8 cellular contexts compared by ENCODE assay signal in genomic region chr17:20009302-20010098, GRCh38.
DNase-seq lines count a peak whose midpoint lies in the region; ATAC-seq and TF ChIP-seq lines count a peak whose summit lies in the region.

A gene with protein sequence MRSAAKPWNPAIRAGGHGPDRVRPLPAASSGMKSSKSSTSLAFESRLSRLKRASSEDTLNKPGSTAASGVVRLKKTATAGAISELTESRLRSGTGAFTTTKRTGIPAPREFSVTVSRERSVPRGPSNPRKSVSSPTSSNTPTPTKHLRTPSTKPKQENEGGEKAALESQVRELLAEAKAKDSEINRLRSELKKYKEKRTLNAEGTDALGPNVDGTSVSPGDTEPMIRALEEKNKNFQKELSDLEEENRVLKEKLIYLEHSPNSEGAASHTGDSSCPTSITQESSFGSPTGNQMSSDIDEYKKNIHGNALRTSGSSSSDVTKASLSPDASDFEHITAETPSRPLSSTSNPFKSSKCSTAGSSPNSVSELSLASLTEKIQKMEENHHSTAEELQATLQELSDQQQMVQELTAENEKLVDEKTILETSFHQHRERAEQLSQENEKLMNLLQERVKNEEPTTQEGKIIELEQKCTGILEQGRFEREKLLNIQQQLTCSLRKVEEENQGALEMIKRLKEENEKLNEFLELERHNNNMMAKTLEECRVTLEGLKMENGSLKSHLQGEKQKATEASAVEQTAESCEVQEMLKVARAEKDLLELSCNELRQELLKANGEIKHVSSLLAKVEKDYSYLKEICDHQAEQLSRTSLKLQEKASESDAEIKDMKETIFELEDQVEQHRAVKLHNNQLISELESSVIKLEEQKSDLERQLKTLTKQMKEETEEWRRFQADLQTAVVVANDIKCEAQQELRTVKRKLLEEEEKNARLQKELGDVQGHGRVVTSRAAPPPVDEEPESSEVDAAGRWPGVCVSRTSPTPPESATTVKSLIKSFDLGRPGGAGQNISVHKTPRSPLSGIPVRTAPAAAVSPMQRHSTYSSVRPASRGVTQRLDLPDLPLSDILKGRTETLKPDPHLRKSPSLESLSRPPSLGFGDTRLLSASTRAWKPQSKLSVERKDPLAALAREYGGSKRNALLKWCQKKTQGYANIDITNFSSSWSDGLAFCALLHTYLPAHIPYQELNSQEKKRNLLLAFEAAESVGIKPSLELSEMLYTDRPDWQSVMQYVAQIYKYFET (plus strand): TSS chr17:20009359. CDS start chr17:20096652, 87,293 bp downstream.

- peaks cover 13% of the 10 kb centered on the region for H3K27me3 Mint-ChIP-seq in memory B cell

- peak within 1 kb of the TSS; percentile 73 for H3K4me3 ChIP-seq in AG09309 (ENCODE audit: control insufficient read depth, low read depth, low read length)

- peak; percentile 90 for ATAC-seq in GM19025 (IDR thresholded peaks at IDR 0.05; ENCODE audit: low read depth, unreplicated experiment)
- ATAC-seq in HG03280 (IDR thresholded peaks at IDR 0.05; ENCODE audit: unreplicated experiment): peak; percentile 92
- peak; percentile 96 for ATAC-seq in memory B cell (ENCODE audit: low read depth)

- no peaks in the 10 kb centered on the region for H3K9me3 Mint-ChIP-seq in memory B cell

- no peaks in the 10 kb centered on the region for H3K36me3 Mint-ChIP-seq in memory B cell

- peak within 1 kb of the TSS; percentile 53 for H3K27ac Mint-ChIP-seq in memory B cell

- DNase-seq in AG09309 (ENCODE audit: low read depth): no peak
- peak; percentile 63 for DNase-seq in NCI-H526 treated with DMSO at 0.1 percent for 48 hours (lab: John Stamatoyannopoulos, UW)
- DNase-seq in activated CD4-positive, alpha-beta T cell treated with anti-CD3 and anti-CD28 coated beads, Interleukin-2, amount 50 U/mL, for 48 hours: peak; percentile 86 to 89
- DNase-seq in ecto neural progenitor cell (ENCODE audit: low spot score): peak; percentile 97
- peak; percentile 94 to 98 for DNase-seq in memory B cell (ENCODE audit: low spot score in 2 of 2)
- peak; percentile 79 for DNase-seq in stimulated activated CD8-positive, alpha-beta memory T cell treated with anti-CD3 and anti-CD28 coated beads, Interleukin-12 subunit alpha, Interleukin-12 subunit beta, amount 100 ng/mL, for 4 hours (ENCODE audit: low read depth)

- peak; percentile 61 for TF ChIP-seq CTCF in AG09309 (IDR thresholded peaks at IDR 0.05; ENCODE audit: control insufficient read depth, insufficient read depth, low read depth, low read length, missing control alignments)

- H3K4me1 Mint-ChIP-seq in memory B cell: peaks cover 6% of the 10 kb centered on the region

- peak within 1 kb of the TSS; percentile 96 for H3K4me3 Mint-ChIP-seq in memory B cell
